Comparison of ENCODE assay signal across 9 cellular contexts in genomic region chr18:35291166-35291565, GRCh38. TPM values are rescaled to one million over a fixed set of nuclear protein-coding genes. Genes with fewer than 3 reads are reported as not detected.
A peak's percentile ranks its signal among the peaks of the same experiment; 100 is the strongest.
DNase-seq lines count a peak whose midpoint lies in the region; ATAC-seq and TF ChIP-seq lines count a peak whose summit lies in the region.
"Had no signal": no experiment of that assay in that cellular context is flagged by ENCODE, and none has a peak within 500 bp of the region (broad histone marks: within the 10 kb centered on the region; RNA-seq: fewer than 3 reads in every experiment).

No MANE protein-coding gene starts in this region.

- peak overlapping the region; percentile 76 for H3K4me2 ChIP-seq in GM23248 (ENCODE audit: unreplicated experiment)
- H3K4me2 ChIP-seq in fibroblast of lung (ENCODE audit: extremely low read depth, insufficient read depth, low read length), result peak overlapping the region; percentile 81

- 92 to 93% methylated on average over 2 of the region's 2 CpGs for WGBS in GM23248 (ENCODE audit: low coverage in 1 of 2, low lambda C conversion rate in 2 of 2, missing lambda C conversion rate in 2 of 2), 2 experiments
- WGBS in sigmoid colon, 2 donors, result 89 to 96% methylated on average over 2 of the region's 2 CpGs
- WGBS in body of pancreas, 2 donors, result 70 to 80% methylated on average over 2 of the region's 2 CpGs

- H3K9ac ChIP-seq in GM23248, result peak overlapping the region; percentile 95
- H3K9ac ChIP-seq in fibroblast of lung (ENCODE audit: insufficient read depth, low read length), result no peak overlapping the region

- TF ChIP-seq EP300 in sigmoid colon (IDR thresholded peaks at IDR 0.05), result no peak

- H4K20me1 ChIP-seq in GM23248 (ENCODE audit: insufficient read depth) (no peaks in the 10 kb centered on the region), fibroblast of lung (ENCODE audit: control insufficient read depth, extremely low read depth, insufficient read depth, low read length) (no peaks in the 10 kb centered on the region)

- no peak for ATAC-seq in body of pancreas

- no peak for DNase-seq in GM23248
- DNase-seq in SJSA1 (ENCODE audit: low read depth in 1 of 2, low spot score in 2 of 2), result no peak
- DNase-seq in fibroblast of lung (ENCODE audit: low read depth in 2 of 2), result no peak
- no peak for DNase-seq in sigmoid colon
- DNase-seq in MV-4-11 (lab: John Stamatoyannopoulos, UW), result no peak
- DNase-seq in stimulated activated CD4-positive, alpha-beta T cell treated with anti-CD3 and anti-CD28 coated beads, Interleukin-4, amount 100 ng/mL, for 24 hours, result no peak
- no peak for DNase-seq in stimulated activated CD4-positive, alpha-beta T cell treated with anti-CD3 and anti-CD28 coated beads, Interleukin-4, amount 100 ng/mL, for 1 hour
- DNase-seq in body of pancreas, result no peak
- DNase-seq: NCI-H82 had no signal

- no peaks in the 10 kb centered on the region for H3K27me3 ChIP-seq in GM23248 (replicated peaks; ENCODE audit: insufficient read depth)
- H3K27me3 ChIP-seq in SJSA1 (replicated peaks), result no peaks in the 10 kb centered on the region
- no peaks in the 10 kb centered on the region for H3K27me3 ChIP-seq in fibroblast of lung (ENCODE audit: control insufficient read depth, insufficient read depth, low read length)
- H3K27me3 ChIP-seq in sigmoid colon, result no peaks in the 10 kb centered on the region
- no peaks in the 10 kb centered on the region for H3K27me3 ChIP-seq in body of pancreas

- no peaks in the 10 kb centered on the region for H3K9me3 ChIP-seq in GM23248 (ENCODE audit: low read depth)
- H3K9me3 ChIP-seq in SJSA1 (replicated peaks), result peaks cover 3% of the 10 kb centered on the region; the same call in 1 of the 2 replicates
- no peaks in the 10 kb centered on the region for H3K9me3 ChIP-seq in fibroblast of lung (ENCODE audit: control insufficient read depth, insufficient read depth, low read depth, low read length)
- no peaks in the 10 kb centered on the region for H3K9me3 ChIP-seq in sigmoid colon
- H3K9me3 ChIP-seq in body of pancreas, result no peaks in the 10 kb centered on the region

- intact Hi-C loops in sigmoid colon (cut with DNase I), result loop anchor here (2.0 to 5.0 kb wide), 3 partner anchors 54 to 206 kb away; partner anchors contain the start of genes INO80C and ZNF24
- intact Hi-C loops in body of pancreas (cut with DNase I), result no loop called here

- H3K4me3 ChIP-seq in GM23248 (peak overlapping the region; percentile 97), SJSA1 (peak overlapping the region; percentile 63), fibroblast of lung (replicated peaks in 1 of 4; ENCODE audit: control extremely low read depth in 1 of 4, insufficient read depth in 1 of 4, low read depth in 3 of 4, low read length in 4 of 4) (peak overlapping the region; percentile 79 to 97 (median 86)), sigmoid colon (peak overlapping the region in 3 of 4 donors; percentile 51 to 78 (median 72)), body of pancreas (no peak overlapping the region)

- H2AFZ ChIP-seq in GM23248 (peak overlapping the region; percentile 94; the same call in 1 of the 2 replicates), fibroblast of lung (ENCODE audit: low read length) (no peak overlapping the region)

- H3K79me2 ChIP-seq in GM23248 (ENCODE audit: insufficient read depth) (peaks cover 98% of the 10 kb centered on the region), fibroblast of lung (ENCODE audit: control insufficient read depth, insufficient read depth, low read length) (peaks cover 44% of the 10 kb centered on the region)

- H3K27ac ChIP-seq in GM23248 (no peak overlapping the region), SJSA1 (no peak overlapping the region), fibroblast of lung (ENCODE audit: insufficient read depth, low read length) (no peak overlapping the region), sigmoid colon (peak overlapping the region in 3 of 4 donors; percentile 77 to 89 (median 85)), body of pancreas (peak overlapping the region in 1 of 4 donors; percentile 81)

- no peaks in the 10 kb centered on the region for H3K9me2 ChIP-seq in GM23248 (ENCODE audit: insufficient read depth)

- H3K4me1 ChIP-seq in GM23248 (ENCODE audit: insufficient read depth) (peaks cover 11% of the 10 kb centered on the region), SJSA1 (replicated peaks) (peaks cover 5% of the 10 kb centered on the region; the same call in 1 of the 2 replicates), fibroblast of lung (ENCODE audit: control insufficient read depth, extremely low read depth, insufficient read depth, low read length) (no peaks in the 10 kb centered on the region), sigmoid colon (peaks cover 0 to 33% (median 23%) of the 10 kb centered on the region in 4 donors), body of pancreas (peaks cover 25% of the 10 kb centered on the region)

- in situ Hi-C loops in GM23248 (cut with MboI), result no loop called here

- no peak for TF ChIP-seq CTCF in fibroblast of lung (conservative IDR thresholded peaks at IDR 0.05 in 1 of 2, IDR thresholded peaks at IDR 0.05 in 1 of 2; ENCODE audit: low read depth in 1 of 2, low read length in 2 of 2)
- TF ChIP-seq CTCF in sigmoid colon (IDR thresholded peaks at IDR 0.05), result no peak
- no peak for TF ChIP-seq CTCF in body of pancreas (IDR thresholded peaks at IDR 0.05)

- TF ChIP-seq POLR2A in sigmoid colon (IDR thresholded peaks at IDR 0.05) (no peak), body of pancreas (IDR thresholded peaks at IDR 0.05) (no peak)

- H3F3A ChIP-seq in GM23248 (ENCODE audit: insufficient read depth), result peaks cover 6% of the 10 kb centered on the region; the same call in 1 of the 2 replicates

- H3K36me3 ChIP-seq in GM23248 (ENCODE audit: low read depth), result peaks cover 12% of the 10 kb centered on the region
- peaks cover 47% of the 10 kb centered on the region for H3K36me3 ChIP-seq in SJSA1
- no peaks in the 10 kb centered on the region for H3K36me3 ChIP-seq in fibroblast of lung (ENCODE audit: control insufficient read depth, insufficient read depth, low read length)
- peaks cover 0 to 20% (median 3%) of the 10 kb centered on the region in 4 donors for H3K36me3 ChIP-seq in sigmoid colon
- no peaks in the 10 kb centered on the region for H3K36me3 ChIP-seq in body of pancreas (replicated peaks in 1 of 2; ENCODE audit: insufficient read depth in 1 of 2, low read depth in 2 of 2)

RNA-seq across cellular contexts. Expression of gene ZSCAN30, which starts 1.1 kb away (rescaled TPM):
- total RNA-seq in GM23248 (2014; rRNA removed; shearing (Covaris generic)), result 21.3 and 26.4 TPM in 2 replicates
- polyA plus RNA-seq in GM23248 (2016; fragmentation: Nextera tagmentation; extraction: Ambion mirVana) (10.3 and 13.7 TPM in 2 replicates), fibroblast of lung (10.2 and 12.9 TPM in 2 replicates), sigmoid colon (1 to 10 TPM; 2.5 to 7.5 (median 4.2) TPM)
- total RNA-seq in SJSA1 (2014; rRNA removed; shearing (Covaris generic)), result 7.5 TPM in 2 replicates
- total RNA-seq in fibroblast of lung (13.4 and 29.2 TPM in 2 replicates), sigmoid colon (10 to 100 TPM; 12.5 to 25.8 (median 18.6) TPM), body of pancreas (10 to 100 TPM in 1 of 2 donors, 1 to 10 TPM in 1; 9.9 to 19.4 TPM)
- 9.0 and 11.9 TPM in 2 replicates for polyA plus RNA-seq in fibroblast of lung (2012)
- polyA minus RNA-seq in fibroblast of lung (ENCODE audit: low replicate concordance), result 6.4 and 12.4 TPM in 2 replicates

RNA-seq across cellular contexts. Expression of gene ZNF397, which starts 50.3 kb away (rescaled TPM):
- total RNA-seq in GM23248 (2014; rRNA removed; shearing (Covaris generic)), result 8.7 and 10.6 TPM in 2 replicates
- polyA plus RNA-seq in GM23248 (2016; fragmentation: Nextera tagmentation; extraction: Ambion mirVana) (6.5 and 8.2 TPM in 2 replicates), fibroblast of lung (7.0 and 7.8 TPM in 2 replicates), sigmoid colon (10 to 100 TPM in 1 of 3 donors, 1 to 10 TPM in 2; 7.8 to 14.7 (median 8.3) TPM)
- 9.9 and 11.4 TPM in 2 replicates for total RNA-seq in SJSA1 (2014; rRNA removed; shearing (Covaris generic))
- total RNA-seq in fibroblast of lung (19.5 and 23.8 TPM in 2 replicates), sigmoid colon (10 to 100 TPM; 25.5 to 33.2 (median 31.5) TPM), body of pancreas (10 to 100 TPM; 13.7 to 26.7 TPM)
- polyA plus RNA-seq in fibroblast of lung (2012), result 8.7 and 8.9 TPM in 2 replicates
- polyA minus RNA-seq in fibroblast of lung (ENCODE audit: low replicate concordance), result 0.82 and 10.6 TPM in 2 replicates

RNA-seq across cellular contexts. Expression of gene ZNF24, which starts 53.1 kb away (rescaled TPM):
- 23.1 and 23.6 TPM in 2 replicates for total RNA-seq in GM23248 (2014; rRNA removed; shearing (Covaris generic))
- polyA plus RNA-seq in GM23248 (2016; fragmentation: Nextera tagmentation; extraction: Ambion mirVana) (32.3 and 33.1 TPM in 2 replicates), fibroblast of lung (16.3 and 16.9 TPM in 2 replicates), sigmoid colon (10 to 100 TPM; 12.0 to 15.5 (median 14.6) TPM)
- total RNA-seq in SJSA1 (2014; rRNA removed; shearing (Covaris generic)), result 29.1 and 51.3 TPM in 2 replicates
- total RNA-seq in fibroblast of lung (31.8 and 33.9 TPM in 2 replicates), sigmoid colon (10 to 100 TPM; 32.4 to 49.4 (median 42.9) TPM), body of pancreas (10 to 100 TPM; 17.9 to 18.5 TPM)
- 13.2 and 13.4 TPM in 2 replicates for polyA plus RNA-seq in fibroblast of lung (2012)
- 5.1 and 13.6 TPM in 2 replicates for polyA minus RNA-seq in fibroblast of lung (ENCODE audit: low replicate concordance)

Comparison
In these comparisons a context has a peak if more than half of its experiments do, and no peak if none do; other contexts are left out.
1. H3K27ac ChIP-seq: peak in sigmoid colon (3 of 4); none in GM23248 (single experiment), SJSA1 (single experiment) and fibroblast of lung (single experiment).
2. H3K4me3 ChIP-seq: peak in GM23248 (single experiment), SJSA1 (single experiment), fibroblast of lung (4 of 4) and sigmoid colon (3 of 4); none in body of pancreas (0 of 2).